In genomic region chr11:129148487-129148886, GRCh38 we compare ENCODE assay signal across 1 cellular context.
TF ChIP-seq lines count a peak whose summit lies in the region.

No MANE protein-coding gene starts in this region.

TF ChIP-seq in GM23338, 12 proteins besides CTCF, POLR2A, EP300 and RAD21:
- TF ChIP-seq ZNF462 (CRISPR knock-in tag; IDR thresholded peaks at IDR 0.05): no peak
- no peak for TF ChIP-seq CREB1 (CRISPR knock-in tag; IDR thresholded peaks at IDR 0.05; ENCODE audit: low read depth)
- TF ChIP-seq POLR2AphosphoS5 (IDR thresholded peaks at IDR 0.05; ENCODE audit: low read depth): no peak
- TF ChIP-seq EZH2 (IDR thresholded peaks at IDR 0.05; ENCODE audit: low read depth, unreplicated experiment): no peak
- TF ChIP-seq ZNF114 (CRISPR knock-in tag; IDR thresholded peaks at IDR 0.05): no peak
- TF ChIP-seq NANOG (IDR thresholded peaks at IDR 0.05; ENCODE audit: borderline replicate concordance): no peak
- TF ChIP-seq EZH2phosphoT487 (IDR thresholded peaks at IDR 0.05; ENCODE audit: unreplicated experiment): no peak
- no peak for TF ChIP-seq ZNF331 (CRISPR knock-in tag; IDR thresholded peaks at IDR 0.05; ENCODE audit: low read depth)
- TF ChIP-seq JUNB (IDR thresholded peaks at IDR 0.05; ENCODE audit: unreplicated experiment): no peak
- TF ChIP-seq, protein P1, sequence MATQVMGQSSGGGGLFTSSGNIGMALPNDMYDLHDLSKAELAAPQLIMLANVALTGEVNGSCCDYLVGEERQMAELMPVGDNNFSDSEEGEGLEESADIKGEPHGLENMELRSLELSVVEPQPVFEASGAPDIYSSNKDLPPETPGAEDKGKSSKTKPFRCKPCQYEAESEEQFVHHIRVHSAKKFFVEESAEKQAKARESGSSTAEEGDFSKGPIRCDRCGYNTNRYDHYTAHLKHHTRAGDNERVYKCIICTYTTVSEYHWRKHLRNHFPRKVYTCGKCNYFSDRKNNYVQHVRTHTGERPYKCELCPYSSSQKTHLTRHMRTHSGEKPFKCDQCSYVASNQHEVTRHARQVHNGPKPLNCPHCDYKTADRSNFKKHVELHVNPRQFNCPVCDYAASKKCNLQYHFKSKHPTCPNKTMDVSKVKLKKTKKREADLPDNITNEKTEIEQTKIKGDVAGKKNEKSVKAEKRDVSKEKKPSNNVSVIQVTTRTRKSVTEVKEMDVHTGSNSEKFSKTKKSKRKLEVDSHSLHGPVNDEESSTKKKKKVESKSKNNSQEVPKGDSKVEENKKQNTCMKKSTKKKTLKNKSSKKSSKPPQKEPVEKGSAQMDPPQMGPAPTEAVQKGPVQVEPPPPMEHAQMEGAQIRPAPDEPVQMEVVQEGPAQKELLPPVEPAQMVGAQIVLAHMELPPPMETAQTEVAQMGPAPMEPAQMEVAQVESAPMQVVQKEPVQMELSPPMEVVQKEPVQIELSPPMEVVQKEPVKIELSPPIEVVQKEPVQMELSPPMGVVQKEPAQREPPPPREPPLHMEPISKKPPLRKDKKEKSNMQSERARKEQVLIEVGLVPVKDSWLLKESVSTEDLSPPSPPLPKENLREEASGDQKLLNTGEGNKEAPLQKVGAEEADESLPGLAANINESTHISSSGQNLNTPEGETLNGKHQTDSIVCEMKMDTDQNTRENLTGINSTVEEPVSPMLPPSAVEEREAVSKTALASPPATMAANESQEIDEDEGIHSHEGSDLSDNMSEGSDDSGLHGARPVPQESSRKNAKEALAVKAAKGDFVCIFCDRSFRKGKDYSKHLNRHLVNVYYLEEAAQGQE (IDR thresholded peaks at IDR 0.05; ENCODE audit: unreplicated experiment): no peak
- TF ChIP-seq STAT1 (IDR thresholded peaks at IDR 0.05; ENCODE audit: unreplicated experiment): no peak
- TF ChIP-seq, protein P2, sequence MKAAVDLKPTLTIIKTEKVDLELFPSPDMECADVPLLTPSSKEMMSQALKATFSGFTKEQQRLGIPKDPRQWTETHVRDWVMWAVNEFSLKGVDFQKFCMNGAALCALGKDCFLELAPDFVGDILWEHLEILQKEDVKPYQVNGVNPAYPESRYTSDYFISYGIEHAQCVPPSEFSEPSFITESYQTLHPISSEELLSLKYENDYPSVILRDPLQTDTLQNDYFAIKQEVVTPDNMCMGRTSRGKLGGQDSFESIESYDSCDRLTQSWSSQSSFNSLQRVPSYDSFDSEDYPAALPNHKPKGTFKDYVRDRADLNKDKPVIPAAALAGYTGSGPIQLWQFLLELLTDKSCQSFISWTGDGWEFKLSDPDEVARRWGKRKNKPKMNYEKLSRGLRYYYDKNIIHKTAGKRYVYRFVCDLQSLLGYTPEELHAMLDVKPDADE (IDR thresholded peaks at IDR 0.05): no peak
TF ChIP-seq in GM23338: peak in this region for 0.
